In genomic region chr16:56755038-56755437, GRCh38 we compare ENCODE assay signal across 28 cellular contexts.
"Had no signal": no experiment of that assay in that cellular context is flagged by ENCODE, and none has a peak within 500 bp of the region (broad histone marks: within the 10 kb centered on the region; RNA-seq: fewer than 3 reads in every experiment).

No MANE protein-coding gene starts in this region.

- H3K9me3 ChIP-seq: suprapubic skin, testis, thoracic aorta, thyroid gland, tibial artery, transverse colon, upper lobe of left lung, upper lobe of right lung, uterus, vagina had no signal

- H3K36me3 ChIP-seq: uterus, vagina had no signal

- H3K27ac ChIP-seq: stomach, suprapubic skin, testis, thoracic aorta, thyroid gland, tibial artery, tibial nerve, transverse colon, upper lobe of left lung, upper lobe of right lung, uterus, vagina had no signal

- H3K4me3 ChIP-seq: stomach, suprapubic skin, testis, thoracic aorta, thyroid gland, tibial artery, tibial nerve, transverse colon, upper lobe of left lung, upper lobe of right lung, uterus, vagina had no signal

- H3K27ac Mint-ChIP-seq: stimulated activated effector memory CD8-positive, alpha-beta T cell treated with anti-CD3 and anti-CD28 coated beads, Interleukin-12 subunit alpha, Interleukin-12 subunit beta, amount 100 ng/mL, for 72 hours; stimulated activated memory B cell treated with anti-CD40 and anti-IgM and Interleukin-4, amounts not matched to agents 10 μg/mL and 1 μg/mL and 100 μg/mL, for 72 hours; stimulated activated naive B cell treated with anti-CD40 and anti-IgM and Interleukin-4, amounts not matched to agents 10 μg/mL and 1 μg/mL and 100 μg/mL, for 72 hours; stimulated activated naive CD8-positive, alpha-beta T cell treated with anti-CD3 and anti-CD28 coated beads, Interleukin-15, amount 100 ng/mL, for 72 hours; stimulated activated naive CD8-positive, alpha-beta T cell treated with anti-CD3 and anti-CD28 coated beads, Interleukin-15, Interleukin-2, amounts not matched to agents 100 ng/mL and 50 ng/mL, for 24 hours; type B pancreatic cell had no signal

- H3K27me3 ChIP-seq: stomach, suprapubic skin, testis, thyroid gland, tibial artery, tibial nerve, transverse colon, upper lobe of left lung, upper lobe of right lung, uterus, vagina had no signal

- H3K4me3 Mint-ChIP-seq: stimulated activated effector memory CD8-positive, alpha-beta T cell treated with anti-CD3 and anti-CD28 coated beads, Interleukin-12 subunit alpha, Interleukin-12 subunit beta, amount 100 ng/mL, for 72 hours; stimulated activated memory B cell treated with anti-CD40 and anti-IgM and Interleukin-4, amounts not matched to agents 10 μg/mL and 1 μg/mL and 100 μg/mL, for 72 hours; stimulated activated naive B cell treated with anti-CD40 and anti-IgM and Interleukin-4, amounts not matched to agents 10 μg/mL and 1 μg/mL and 100 μg/mL, for 72 hours; stimulated activated naive CD8-positive, alpha-beta T cell treated with anti-CD3 and anti-CD28 coated beads, Interleukin-15, amount 100 ng/mL, for 72 hours; stimulated activated naive CD8-positive, alpha-beta T cell treated with anti-CD3 and anti-CD28 coated beads, Interleukin-15, Interleukin-2, amounts not matched to agents 100 ng/mL and 50 ng/mL, for 24 hours; type B pancreatic cell had no signal

- DNase-seq: stimulated activated CD4-positive, alpha-beta T cell treated with anti-CD3 and anti-CD28 coated beads, Interleukin-2, amount 100 ng/mL, for 48 hours; stimulated activated CD4-positive, alpha-beta T cell treated with anti-CD3 and anti-CD28 coated beads, Interleukin-4, amount 100 ng/mL, for 1 hour; stimulated activated CD4-positive, alpha-beta T cell treated with anti-CD3 and anti-CD28 coated beads, Interleukin-4, amount 100 ng/mL, for 24 hours; stimulated activated CD4-positive, alpha-beta T cell treated with anti-CD3 and anti-CD28 coated beads, Interleukin-4, amount 100 ng/mL, for 4 hours; stimulated activated CD8-positive, alpha-beta memory T cell treated with anti-CD3 and anti-CD28 coated beads, Interleukin-4, amount 100 ng/mL, for 48 hours; stimulated activated naive B cell treated with anti-CD40 and anti-IgM and Interleukin-4, amounts not matched to agents 10 μg/mL and 1 μg/mL and 100 μg/mL, for 72 hours; stimulated activated naive CD4-positive, alpha-beta T cell; stimulated activated naive CD4-positive, alpha-beta T cell treated with Interleukin-2 at 50 U/mL for 16 hours; stimulated activated naive CD8-positive, alpha-beta T cell treated with anti-CD3 and anti-CD28 coated beads, Interleukin-15, amount 100 ng/mL, for 72 hours; stimulated activated naive CD8-positive, alpha-beta T cell treated with anti-CD3 and anti-CD28 coated beads, Interleukin-15, Interleukin-2, amounts not matched to agents 100 U/mL and 50 U/mL, for 24 hours; stomach; substantia nigra; testis; thyroid gland; tibial artery; transverse colon; trophoblast cell; upper lobe of left lung; upper lobe of right lung; uterus had no signal

- ATAC-seq: stimulated activated effector memory CD8-positive, alpha-beta T cell treated with anti-CD3 and anti-CD28 coated beads, Interleukin-12 subunit alpha, Interleukin-12 subunit beta, amount 100 ng/mL, for 72 hours; stimulated activated memory B cell treated with anti-CD40 and anti-IgM and Interleukin-4, amounts not matched to agents 10 μg/mL and 1 μg/mL and 100 μg/mL, for 72 hours; stimulated activated naive B cell treated with anti-CD40 and anti-IgM and Interleukin-4, amounts not matched to agents 10 μg/mL and 1 μg/mL and 100 μg/mL, for 72 hours; stimulated activated naive CD8-positive, alpha-beta T cell treated with anti-CD3 and anti-CD28 coated beads, Interleukin-15, amount 100 ng/mL, for 72 hours; stimulated activated naive CD8-positive, alpha-beta T cell treated with anti-CD3 and anti-CD28 coated beads, Interleukin-15, Interleukin-2, amounts not matched to agents 100 U/mL and 50 U/mL, for 24 hours; upper lobe of right lung had no signal

- H3K9me3 Mint-ChIP-seq: stimulated activated effector memory CD8-positive, alpha-beta T cell treated with anti-CD3 and anti-CD28 coated beads, Interleukin-12 subunit alpha, Interleukin-12 subunit beta, amount 100 ng/mL, for 72 hours; stimulated activated naive CD8-positive, alpha-beta T cell treated with anti-CD3 and anti-CD28 coated beads, Interleukin-15, Interleukin-2, amounts not matched to agents 100 ng/mL and 50 ng/mL, for 24 hours had no signal

- H3K4me1 ChIP-seq: testis, uterus had no signal

- H3K27me3 Mint-ChIP-seq: stimulated activated memory B cell treated with anti-CD40 and anti-IgM and Interleukin-4, amounts not matched to agents 10 μg/mL and 1 μg/mL and 100 μg/mL, for 72 hours; stimulated activated naive B cell treated with anti-CD40 and anti-IgM and Interleukin-4, amounts not matched to agents 10 μg/mL and 1 μg/mL and 100 μg/mL, for 72 hours; stimulated activated naive CD8-positive, alpha-beta T cell treated with anti-CD3 and anti-CD28 coated beads, Interleukin-15, amount 100 ng/mL, for 72 hours; stimulated activated naive CD8-positive, alpha-beta T cell treated with anti-CD3 and anti-CD28 coated beads, Interleukin-15, Interleukin-2, amounts not matched to agents 100 ng/mL and 50 ng/mL, for 24 hours; type B pancreatic cell had no signal
